27 cellular contexts compared by ENCODE assay signal in genomic region chr9:72982161-72982799, GRCh38. TPM values are rescaled to one million over a fixed set of nuclear protein-coding genes. Genes with fewer than 3 reads are reported as not detected.
DNase-seq lines count a peak whose midpoint lies in the region; ATAC-seq, FAIRE-seq and TF ChIP-seq lines count a peak whose summit lies in the region.
"Had no signal": no experiment of that assay in that cellular context is flagged by ENCODE, and none has a peak within 500 bp of the region (broad histone marks: within the 10 kb centered on the region; RNA-seq: fewer than 3 reads in every experiment).

No MANE protein-coding gene starts in this region.

- dilution Hi-C loops in endothelial cell of umbilical vein (cut with MboI; ENCODE audit: extremely low pct_ligation_motif_present, low sequenced_read_pairs): no loop called here

- POLR2A ChIA-PET in endothelial cell of umbilical vein (lab: Charles Lee): no interaction called here
- POLR2A ChIA-PET in naive thymus-derived CD4-positive, alpha-beta T cell (lab: Charles Lee): no interaction called here

- TF ChIP-seq POLR2A in endothelial cell of umbilical vein (IDR thresholded peaks at IDR 0.05; ENCODE audit: low read depth, low read length): no peak

- CTCF ChIA-PET in endothelial cell of umbilical vein (lab: Charles Lee): no interaction called here
- CTCF ChIA-PET in naive thymus-derived CD4-positive, alpha-beta T cell (lab: Charles Lee): no interaction called here

- no peak for FAIRE-seq in endothelial cell of umbilical vein (lab: Jason Lieb, UNC)

- H3K27ac ChIP-seq in endothelial cell of umbilical vein (ENCODE audit: insufficient read depth, low read depth, low read length) (no peak overlapping the region), left ventricle myocardium inferior (replicated peaks) (no peak overlapping the region)
- H3K27ac ChIP-seq in naive thymus-derived CD4-positive, alpha-beta T cell (ENCODE audit: low read depth, low read length): no peak overlapping the region
- H3K27ac ChIP-seq: heart left ventricle had no signal

- peaks cover under 1% of the 10 kb centered on the region for H3K4me1 ChIP-seq in endothelial cell of umbilical vein (ENCODE audit: control insufficient read depth, extremely low read depth, insufficient read depth, low read length)
- H3K4me1 ChIP-seq in naive thymus-derived CD4-positive, alpha-beta T cell (ENCODE audit: control insufficient read depth in 2 of 2, insufficient read depth in 2 of 2, low read length in 2 of 2): no peaks in the 10 kb centered on the region
- peaks cover 6% of the 10 kb centered on the region for H3K4me1 ChIP-seq in left ventricle myocardium inferior
- H3K4me1 ChIP-seq: heart left ventricle had no signal

- no peak overlapping the region for H3K27ac Mint-ChIP-seq in naive thymus-derived CD4-positive, alpha-beta T cell
- H3K27ac Mint-ChIP-seq: activated CD4-positive, alpha-beta T cell treated with anti-CD3 and anti-CD28 coated beads for 36 hours; activated CD8-positive, alpha-beta memory T cell treated with anti-CD3 and anti-CD28 coated beads, Interleukin-2, amount 10 ng/mL, durations not matched to agents 7 days and 5 days; activated naive CD4-positive, alpha-beta T cell treated with anti-CD3 and anti-CD28 coated beads, Interleukin-2, amount 50 U/mL, for 72 hours; activated T-helper 1 cell treated with anti-CD3 and anti-CD28 coated beads, Interleukin-12 subunit alpha, Interleukin-12 subunit beta, Interleukin-2, Interleukin-4 antibody, amounts not matched to agents 30 ng/mL and 10 ng/mL and 1 ng/mL, durations not matched to agents 14 hours and 24 hours and 36 hours; CD8-positive, alpha-beta T cell; immature natural killer cell; stimulated activated naive B cell treated with anti-CD40 and anti-IgM and Interleukin-4, amounts not matched to agents 10 μg/mL and 1 μg/mL and 100 μg/mL, for 72 hours had no signal

- no peak overlapping the region for H3K9ac ChIP-seq in endothelial cell of umbilical vein (replicated peaks; ENCODE audit: extremely low read depth, insufficient read depth, low read length)

- ATAC-seq in naive thymus-derived CD4-positive, alpha-beta T cell: peak; percentile 42
- no peak for ATAC-seq in GM18907 (IDR thresholded peaks at IDR 0.05; ENCODE audit: unreplicated experiment)
- ATAC-seq in GM19324 (IDR thresholded peaks at IDR 0.05; ENCODE audit: low FRiP score, unreplicated experiment): no peak
- ATAC-seq: activated CD4-positive, alpha-beta T cell treated with anti-CD3 and anti-CD28 coated beads for 36 hours; activated CD8-positive, alpha-beta memory T cell treated with anti-CD3 and anti-CD28 coated beads, Interleukin-2, amount 10 ng/mL, durations not matched to agents 7 days and 5 days; activated naive CD4-positive, alpha-beta T cell treated with anti-CD3 and anti-CD28 coated beads, Interleukin-2, amount 50 U/mL, for 72 hours; CD8-positive, alpha-beta T cell; heart left ventricle; stimulated activated naive B cell treated with anti-CD40 and anti-IgM and Interleukin-4, amounts not matched to agents 10 μg/mL and 1 μg/mL and 100 μg/mL, for 72 hours had no signal

- H3K27me3 Mint-ChIP-seq in naive thymus-derived CD4-positive, alpha-beta T cell: peaks cover 2 to 14% (median 8%) of the 10 kb centered on the region in 5 donors
- H3K27me3 Mint-ChIP-seq: activated CD4-positive, alpha-beta T cell treated with anti-CD3 and anti-CD28 coated beads for 36 hours; activated CD8-positive, alpha-beta memory T cell treated with anti-CD3 and anti-CD28 coated beads, Interleukin-2, amount 10 ng/mL, durations not matched to agents 7 days and 5 days; brain; stimulated activated naive B cell treated with anti-CD40 and anti-IgM and Interleukin-4, amounts not matched to agents 10 μg/mL and 1 μg/mL and 100 μg/mL, for 72 hours had no signal

- no peaks in the 10 kb centered on the region for H3K36me3 Mint-ChIP-seq in naive thymus-derived CD4-positive, alpha-beta T cell
- H3K36me3 Mint-ChIP-seq: activated CD8-positive, alpha-beta memory T cell treated with anti-CD3 and anti-CD28 coated beads, Interleukin-2, amount 10 ng/mL, durations not matched to agents 7 days and 5 days; activated naive CD4-positive, alpha-beta T cell treated with anti-CD3 and anti-CD28 coated beads, Interleukin-2, amount 50 U/mL, for 72 hours; brain; CD8-positive, alpha-beta T cell; immature natural killer cell; stimulated activated naive B cell treated with anti-CD40 and anti-IgM and Interleukin-4, amounts not matched to agents 10 μg/mL and 1 μg/mL and 100 μg/mL, for 72 hours had no signal

- H3K4me1 Mint-ChIP-seq in naive thymus-derived CD4-positive, alpha-beta T cell: no peaks in the 10 kb centered on the region
- H3K4me1 Mint-ChIP-seq: activated CD4-positive, alpha-beta T cell treated with anti-CD3 and anti-CD28 coated beads for 36 hours; activated CD8-positive, alpha-beta memory T cell treated with anti-CD3 and anti-CD28 coated beads, Interleukin-2, amount 10 ng/mL, durations not matched to agents 7 days and 5 days; immature natural killer cell; stimulated activated naive B cell treated with anti-CD40 and anti-IgM and Interleukin-4, amounts not matched to agents 10 μg/mL and 1 μg/mL and 100 μg/mL, for 72 hours had no signal

- no peak overlapping the region for H3K4me2 ChIP-seq in endothelial cell of umbilical vein (ENCODE audit: insufficient read depth, low read length)

- BruUV-seq in endothelial cell of umbilical vein (replicated peaks; lab: Mats Ljungman, UMichigan): no TSS peak

- H2AFZ ChIP-seq in endothelial cell of umbilical vein (ENCODE audit: low read depth, low read length): no peak overlapping the region

- no peak for TF ChIP-seq CTCF in endothelial cell of umbilical vein (IDR thresholded peaks at IDR 0.05; ENCODE audit: extremely low read depth in 1 of 2, insufficient read depth in 1 of 2, low read depth in 1 of 2, low read length in 2 of 2)
- no peak for TF ChIP-seq CTCF in left ventricle myocardium inferior (IDR thresholded peaks at IDR 0.05; ENCODE audit: borderline replicate concordance)

- H3K9me1 ChIP-seq in endothelial cell of umbilical vein (replicated peaks; ENCODE audit: control insufficient read depth, extremely low read depth, insufficient read depth, low read length): no peaks in the 10 kb centered on the region

- no peak overlapping the region for H3K4me3 ChIP-seq in endothelial cell of umbilical vein (replicated peaks in 1 of 3; ENCODE audit: insufficient read depth in 1 of 3, low read depth in 1 of 3, low read length in 3 of 3)
- no peak overlapping the region for H3K4me3 ChIP-seq in naive thymus-derived CD4-positive, alpha-beta T cell (ENCODE audit: low read length)
- H3K4me3 ChIP-seq in left ventricle myocardium inferior: no peak overlapping the region
- H3K4me3 ChIP-seq: heart left ventricle, sigmoid colon had no signal

- H3K9me3 Mint-ChIP-seq in naive thymus-derived CD4-positive, alpha-beta T cell: no peaks in the 10 kb centered on the region
- H3K9me3 Mint-ChIP-seq: activated naive CD4-positive, alpha-beta T cell treated with anti-CD3 and anti-CD28 coated beads, Interleukin-2, amount 50 U/mL, for 72 hours; activated T-helper 1 cell treated with anti-CD3 and anti-CD28 coated beads, Interleukin-12 subunit alpha, Interleukin-12 subunit beta, Interleukin-2, Interleukin-4 antibody, amounts not matched to agents 30 ng/mL and 10 ng/mL and 1 ng/mL, durations not matched to agents 14 hours and 24 hours and 36 hours; brain; CD8-positive, alpha-beta T cell; immature natural killer cell; stimulated activated naive B cell treated with anti-CD40 and anti-IgM and Interleukin-4, amounts not matched to agents 10 μg/mL and 1 μg/mL and 100 μg/mL, for 72 hours had no signal

- H3K36me3 ChIP-seq in endothelial cell of umbilical vein (ENCODE audit: control insufficient read depth in 2 of 2, extremely low read depth in 1 of 2, insufficient read depth in 2 of 2, low read length in 2 of 2) (no peaks in the 10 kb centered on the region), left ventricle myocardium inferior (no peaks in the 10 kb centered on the region)
- H3K36me3 ChIP-seq in naive thymus-derived CD4-positive, alpha-beta T cell (ENCODE audit: control insufficient read depth in 2 of 3, insufficient read depth in 3 of 3, low read length in 3 of 3): no peaks in the 10 kb centered on the region
- H3K36me3 ChIP-seq: heart left ventricle, sigmoid colon had no signal

- H3K4me3 Mint-ChIP-seq in naive thymus-derived CD4-positive, alpha-beta T cell: no peak overlapping the region
- H3K4me3 Mint-ChIP-seq: activated CD4-positive, alpha-beta T cell treated with anti-CD3 and anti-CD28 coated beads for 36 hours; activated CD8-positive, alpha-beta memory T cell treated with anti-CD3 and anti-CD28 coated beads, Interleukin-2, amount 10 ng/mL, durations not matched to agents 7 days and 5 days; activated T-helper 1 cell treated with anti-CD3 and anti-CD28 coated beads, Interleukin-12 subunit alpha, Interleukin-12 subunit beta, Interleukin-2, Interleukin-4 antibody, amounts not matched to agents 30 ng/mL and 10 ng/mL and 1 ng/mL, durations not matched to agents 14 hours and 24 hours and 36 hours; brain; CD8-positive, alpha-beta T cell; immature natural killer cell; stimulated activated naive B cell treated with anti-CD40 and anti-IgM and Interleukin-4, amounts not matched to agents 10 μg/mL and 1 μg/mL and 100 μg/mL, for 72 hours had no signal

- no peaks in the 10 kb centered on the region for H3K27me3 ChIP-seq in endothelial cell of umbilical vein (ENCODE audit: control insufficient read depth in 2 of 2, insufficient read depth in 2 of 2, low read length in 2 of 2)
- H3K27me3 ChIP-seq in naive thymus-derived CD4-positive, alpha-beta T cell (ENCODE audit: control insufficient read depth in 2 of 2, insufficient read depth in 2 of 2, low read length in 2 of 2): no peaks in the 10 kb centered on the region
- no peaks in the 10 kb centered on the region for H3K27me3 ChIP-seq in left ventricle myocardium inferior (ENCODE audit: low read depth)
- H3K27me3 ChIP-seq: heart left ventricle, sigmoid colon had no signal

- DNase-seq in CD1c-positive myeloid dendritic cell (ENCODE audit: extremely low spot score) (peak; percentile 25), LHCN-M2 (ENCODE audit: low read depth) (peak; percentile 53), endothelial cell of umbilical vein (ENCODE audit: low read depth, low spot score) (no peak), pons (ENCODE audit: low spot score) (no peak), left ventricle myocardium inferior (no peak)
- no peak for DNase-seq in naive thymus-derived CD4-positive, alpha-beta T cell
- DNase-seq: activated CD4-positive, alpha-beta T cell treated with anti-CD3 and anti-CD28 coated beads for 36 hours; activated CD8-positive, alpha-beta memory T cell treated with anti-CD3 and anti-CD28 coated beads, Interleukin-2, amount 10 ng/mL, durations not matched to agents 7 days and 5 days; CD8-positive, alpha-beta T cell; cortex of kidney; DMS79 treated with DMSO at 0.1 percent for 48 hours; H7; heart left ventricle; immature natural killer cell; IMR-90; NCI-H1417 treated with DMSO at 0.1 percent for 48 hours; NCI-H2107; NCI-H510A; RPMI8226; sigmoid colon; stimulated activated naive B cell treated with anti-CD40 and anti-IgM and Interleukin-4, amounts not matched to agents 10 μg/mL and 1 μg/mL and 100 μg/mL, for 72 hours had no signal

- intact Hi-C loops in endothelial cell of umbilical vein (cut with micrococcal nuclease): no loop called here
- intact Hi-C loops in naive thymus-derived CD4-positive, alpha-beta T cell (cut with micrococcal nuclease): no loop called here
- intact Hi-C loops in left ventricle myocardium inferior (cut with micrococcal nuclease): no loop called here

- no peaks in the 10 kb centered on the region for H3K79me2 ChIP-seq in endothelial cell of umbilical vein (ENCODE audit: control insufficient read depth, insufficient read depth, low read length)

- no peaks in the 10 kb centered on the region for H3K9me3 ChIP-seq in endothelial cell of umbilical vein (replicated peaks; ENCODE audit: control insufficient read depth, insufficient read depth, low read length)
- H3K9me3 ChIP-seq in naive thymus-derived CD4-positive, alpha-beta T cell (ENCODE audit: control insufficient read depth in 2 of 3, low read length in 3 of 3): no peaks in the 10 kb centered on the region
- H3K9me3 ChIP-seq in left ventricle myocardium inferior (replicated peaks): no peaks in the 10 kb centered on the region
- H3K9me3 ChIP-seq: heart left ventricle, sigmoid colon had no signal

- no peaks in the 10 kb centered on the region for H4K20me1 ChIP-seq in endothelial cell of umbilical vein (replicated peaks; ENCODE audit: control insufficient read depth, extremely low read depth, insufficient read depth, low read length)

RNA-seq across cellular contexts. Expression of gene ALDH1A1, which starts 29.4 kb away (rescaled TPM):
- total RNA-seq in LHCN-M2 (2014; rRNA removed): 155 and 163 TPM in 2 replicates
- polyA plus RNA-seq in LHCN-M2 (2012): 28.8 TPM
- total RNA-seq in endothelial cell of umbilical vein: 220 and 287 TPM in 2 replicates
- polyA plus RNA-seq in endothelial cell of umbilical vein: 73.4 and 91.1 TPM in 2 replicates
- polyA plus RNA-seq in endothelial cell of umbilical vein (2011; cell fraction: cytosol; rRNA removed): 125 and 150 TPM in 2 replicates
- polyA plus RNA-seq in endothelial cell of umbilical vein (2011; cell fraction: nucleus; rRNA removed): 110 and 121 TPM in 2 replicates
- 120 and 220 TPM in 2 replicates for polyA plus RNA-seq in endothelial cell of umbilical vein (2012)
- 138 and 175 TPM in 2 replicates for polyA minus RNA-seq in endothelial cell of umbilical vein
- not detected for polyA minus RNA-seq in endothelial cell of umbilical vein (2011; cell fraction: cytosol; rRNA and poly(A)+ RNA removed)
- polyA minus RNA-seq in endothelial cell of umbilical vein (2011; cell fraction: nucleus; rRNA and poly(A)+ RNA removed): 108 and 116 TPM in 2 replicates
- 10 to 100 TPM in 1 of 5 experiments, 1 to 10 TPM in 3, not detected in 1; 1.0 to 11.9 (median 2.0) TPM for total RNA-seq in naive thymus-derived CD4-positive, alpha-beta T cell
- polyA plus RNA-seq in naive thymus-derived CD4-positive, alpha-beta T cell: not detected
- 20.7 TPM for total RNA-seq in left ventricle myocardium inferior
- total RNA-seq: activated CD4-positive, alpha-beta T cell treated with anti-CD3 and anti-CD28 coated beads for 36 hours; activated CD8-positive, alpha-beta memory T cell treated with anti-CD3 and anti-CD28 coated beads, Interleukin-2, amount 10 ng/mL, durations not matched to agents 7 days and 5 days; activated T-helper 1 cell treated with anti-CD3 and anti-CD28 coated beads, Interleukin-12 subunit alpha, Interleukin-12 subunit beta, Interleukin-2, Interleukin-4 antibody, amounts not matched to agents 30 ng/mL and 10 ng/mL and 1 ng/mL, durations not matched to agents 14 hours and 24 hours and 36 hours; CD8-positive, alpha-beta T cell; IMR-90; MCF 10A had no signal
- polyA plus RNA-seq: IMR-90 had no signal

Comparison
In these comparisons a context has a peak if more than half of its experiments do, and no peak if none do; other contexts are left out.
1. DNase-seq: peak in CD1c-positive myeloid dendritic cell (single experiment) and LHCN-M2 (single experiment); none in endothelial cell of umbilical vein (single experiment), naive thymus-derived CD4-positive, alpha-beta T cell (0 of 9), pons (single experiment) and left ventricle myocardium inferior (single experiment).